Comparison of ENCODE assay signal across 8 cellular contexts in genomic region chr19:47176627-47177090, GRCh38. TPM values are rescaled to one million over a fixed set of nuclear protein-coding genes. Genes with fewer than 3 reads are reported as not detected.
DNase-seq lines count a peak whose midpoint lies in the region; ATAC-seq and TF ChIP-seq lines count a peak whose summit lies in the region.

No MANE protein-coding gene starts in this region.

- H3K9me3 ChIP-seq in cardiac muscle cell (ENCODE audit: low read depth) = no peaks in the 10 kb centered on the region

- intact Hi-C loops in activated T-helper 2 cell treated with anti-CD3 and anti-CD28 coated beads, Interferon-gamma antibody, Interleukin-2, Interleukin-4, amounts not matched to agents 10 μg/mL and 5 μg/mL and 100 μg/mL, durations not matched to agents 14 hours and 24 hours and 36 hours (cut with micrococcal nuclease) = loop anchor here (1.0 kb wide), 3 partner anchors 10 to 17 kb away; no protein-coding TSS in a partner anchor

- peaks cover 8% of the 10 kb centered on the region for H3K4me1 ChIP-seq in cardiac muscle cell (ENCODE audit: low read depth)

- peak overlapping the region; percentile 93 for H3K27ac Mint-ChIP-seq in activated T-helper 2 cell treated with anti-CD3 and anti-CD28 coated beads, Interferon-gamma antibody, Interleukin-2, Interleukin-4, amounts not matched to agents 10 μg/mL and 5 μg/mL and 100 μg/mL, durations not matched to agents 14 hours and 24 hours and 36 hours
- peak overlapping the region; percentile 11 for H3K27ac Mint-ChIP-seq in stimulated activated effector memory CD8-positive, alpha-beta T cell treated with anti-CD3 and anti-CD28 coated beads, Interleukin-12 subunit alpha, Interleukin-12 subunit beta, amount 100 ng/mL, for 72 hours

- H3K27me3 Mint-ChIP-seq in activated T-helper 2 cell treated with anti-CD3 and anti-CD28 coated beads, Interferon-gamma antibody, Interleukin-2, Interleukin-4, amounts not matched to agents 10 μg/mL and 5 μg/mL and 100 μg/mL, durations not matched to agents 14 hours and 24 hours and 36 hours (ENCODE audit: low read depth) = no peaks in the 10 kb centered on the region

- no peak overlapping the region for H3K4me3 ChIP-seq in cardiac muscle cell

- no peaks in the 10 kb centered on the region for H3K9me3 Mint-ChIP-seq in activated T-helper 2 cell treated with anti-CD3 and anti-CD28 coated beads, Interferon-gamma antibody, Interleukin-2, Interleukin-4, amounts not matched to agents 10 μg/mL and 5 μg/mL and 100 μg/mL, durations not matched to agents 14 hours and 24 hours and 36 hours
- H3K9me3 Mint-ChIP-seq in stimulated activated effector memory CD8-positive, alpha-beta T cell treated with anti-CD3 and anti-CD28 coated beads, Interleukin-12 subunit alpha, Interleukin-12 subunit beta, amount 100 ng/mL, for 72 hours = no peaks in the 10 kb centered on the region

- H3K4me3 Mint-ChIP-seq in activated T-helper 2 cell treated with anti-CD3 and anti-CD28 coated beads, Interferon-gamma antibody, Interleukin-2, Interleukin-4, amounts not matched to agents 10 μg/mL and 5 μg/mL and 100 μg/mL, durations not matched to agents 14 hours and 24 hours and 36 hours (ENCODE audit: low read depth) = peak overlapping the region; percentile 51
- peak overlapping the region; percentile 36 for H3K4me3 Mint-ChIP-seq in stimulated activated effector memory CD8-positive, alpha-beta T cell treated with anti-CD3 and anti-CD28 coated beads, Interleukin-12 subunit alpha, Interleukin-12 subunit beta, amount 100 ng/mL, for 72 hours

- H3K27ac ChIP-seq in cardiac muscle cell = peak overlapping the region; percentile 75

- DNase-seq in HT1080 (ENCODE audit: low read depth) = peak; percentile 89
- DNase-seq in activated T-helper 2 cell treated with anti-CD3 and anti-CD28 coated beads, Interferon-gamma antibody, Interleukin-2, Interleukin-4, amounts not matched to agents 10 μg/mL and 5 μg/mL and 100 μg/mL, durations not matched to agents 14 hours and 24 hours and 36 hours (ENCODE audit: low spot score) = peak; percentile 25
- peak in 1 of 2 donors; percentile 90 for DNase-seq in cardiac muscle cell (ENCODE audit: low read depth in 1 of 2, low spot score in 1 of 2)
- DNase-seq in stimulated activated effector memory CD8-positive, alpha-beta T cell treated with anti-CD3 and anti-CD28 coated beads, Interleukin-12 subunit alpha, Interleukin-12 subunit beta, amount 100 ng/mL, for 72 hours (ENCODE audit: low spot score in 2 of 2) = peak in 1 of 2 donors; percentile 65
- DNase-seq in SW480 (ENCODE audit: low spot score) = no peak
- DNase-seq in NCI-H748 (lab: John Stamatoyannopoulos, UW; ENCODE audit: unreplicated experiment) = no peak
- DNase-seq in Kasumi-1 (lab: John Stamatoyannopoulos, UW) = no peak

- peaks cover 12% of the 10 kb centered on the region for H3K36me3 ChIP-seq in cardiac muscle cell

- peaks cover 77% of the 10 kb centered on the region for H3K36me3 Mint-ChIP-seq in activated T-helper 2 cell treated with anti-CD3 and anti-CD28 coated beads, Interferon-gamma antibody, Interleukin-2, Interleukin-4, amounts not matched to agents 10 μg/mL and 5 μg/mL and 100 μg/mL, durations not matched to agents 14 hours and 24 hours and 36 hours (ENCODE audit: low read depth)
- peaks cover 93% of the 10 kb centered on the region for H3K36me3 Mint-ChIP-seq in stimulated activated effector memory CD8-positive, alpha-beta T cell treated with anti-CD3 and anti-CD28 coated beads, Interleukin-12 subunit alpha, Interleukin-12 subunit beta, amount 100 ng/mL, for 72 hours

- ATAC-seq in stimulated activated effector memory CD8-positive, alpha-beta T cell treated with anti-CD3 and anti-CD28 coated beads, Interleukin-12 subunit alpha, Interleukin-12 subunit beta, amount 100 ng/mL, for 72 hours = peak; percentile 91
- no peak for ATAC-seq in HG02798 (IDR thresholded peaks at IDR 0.05; ENCODE audit: poor library complexity, unreplicated experiment)

- H3K27me3 ChIP-seq in cardiac muscle cell = no peaks in the 10 kb centered on the region

- H3K4me1 Mint-ChIP-seq in activated T-helper 2 cell treated with anti-CD3 and anti-CD28 coated beads, Interferon-gamma antibody, Interleukin-2, Interleukin-4, amounts not matched to agents 10 μg/mL and 5 μg/mL and 100 μg/mL, durations not matched to agents 14 hours and 24 hours and 36 hours (ENCODE audit: low read depth) = peaks cover 48% of the 10 kb centered on the region
- peaks cover 45% of the 10 kb centered on the region for H3K4me1 Mint-ChIP-seq in stimulated activated effector memory CD8-positive, alpha-beta T cell treated with anti-CD3 and anti-CD28 coated beads, Interleukin-12 subunit alpha, Interleukin-12 subunit beta, amount 100 ng/mL, for 72 hours

- TF ChIP-seq CTCF in cardiac muscle cell (IDR thresholded peaks at IDR 0.05; ENCODE audit: low read depth, low read length) = no peak

RNA-seq across cellular contexts. Expression of gene SAE1, which starts 46.0 kb away (rescaled TPM):
- total RNA-seq in HT1080 (2014; rRNA removed; shearing (Covaris generic)) = 181 and 200 TPM in 2 replicates
- polyA plus RNA-seq in HT1080 (2015; cell fraction: cytosol; rRNA removed) = 184 TPM in 2 replicates
- polyA plus RNA-seq in HT1080 (2015; cell fraction: nucleus; rRNA removed) = 121 and 126 TPM in 2 replicates
- 151 and 154 TPM in 2 replicates for total RNA-seq in activated T-helper 2 cell treated with anti-CD3 and anti-CD28 coated beads, Interferon-gamma antibody, Interleukin-2, Interleukin-4, amounts not matched to agents 10 μg/mL and 5 μg/mL and 100 μg/mL, durations not matched to agents 14 hours and 24 hours and 36 hours
- total RNA-seq in cardiac muscle cell = 128 and 148 TPM in 2 replicates
- 171 and 213 TPM in 2 replicates for polyA plus RNA-seq in cardiac muscle cell

RNA-seq across cellular contexts. Expression of gene BBC3, which starts 54.3 kb away (rescaled TPM):
- 36.6 and 43.9 TPM in 2 replicates for total RNA-seq in HT1080 (2014; rRNA removed; shearing (Covaris generic))
- polyA plus RNA-seq in HT1080 (2015; cell fraction: cytosol; rRNA removed) = 51.6 and 64.6 TPM in 2 replicates
- 50.3 and 54.3 TPM in 2 replicates for polyA plus RNA-seq in HT1080 (2015; cell fraction: nucleus; rRNA removed)
- total RNA-seq in activated T-helper 2 cell treated with anti-CD3 and anti-CD28 coated beads, Interferon-gamma antibody, Interleukin-2, Interleukin-4, amounts not matched to agents 10 μg/mL and 5 μg/mL and 100 μg/mL, durations not matched to agents 14 hours and 24 hours and 36 hours = 14.6 and 16.3 TPM in 2 replicates
- total RNA-seq in cardiac muscle cell = 19.1 and 21.5 TPM in 2 replicates
- polyA plus RNA-seq in cardiac muscle cell = 12.9 and 19.2 TPM in 2 replicates

Comparison
In these comparisons a context has a peak if more than half of its experiments do, and no peak if none do; other contexts are left out.
1. DNase-seq: peak in HT1080 (single experiment) and activated T-helper 2 cell treated with anti-CD3 and anti-CD28 coated beads, Interferon-gamma antibody, Interleukin-2, Interleukin-4, amounts not matched to agents 10 μg/mL and 5 μg/mL and 100 μg/mL, durations not matched to agents 14 hours and 24 hours and 36 hours (single experiment); none in SW480 (single experiment), NCI-H748 (single experiment) and Kasumi-1 (0 of 2).